8 cellular contexts compared by ENCODE assay signal in the genomic region with DNA sequence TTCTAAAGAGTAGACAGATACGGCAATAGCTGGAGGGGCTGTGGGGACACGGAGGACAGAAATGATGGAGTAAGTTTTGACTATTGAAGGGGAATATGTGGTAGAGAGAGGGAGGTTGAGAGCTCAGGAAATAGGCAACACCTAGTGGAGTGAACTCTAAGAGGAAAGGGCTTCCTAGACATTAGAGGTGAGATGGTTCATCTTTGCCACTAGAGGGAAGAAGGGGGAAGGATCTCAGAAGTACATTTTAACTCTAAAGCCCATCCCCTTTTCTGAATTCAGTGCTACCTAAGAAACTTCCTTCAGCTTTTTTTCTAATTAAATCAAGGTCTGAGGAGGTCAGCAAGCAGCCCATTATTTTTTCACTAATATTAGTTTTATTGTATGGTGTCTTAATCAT.
A peak's percentile ranks its signal among the peaks of the same experiment; 100 is the strongest.
DNase-seq lines count a peak whose midpoint lies in the region; ATAC-seq and TF ChIP-seq lines count a peak whose summit lies in the region.

No MANE protein-coding gene starts in this region.

- H3K4me2 ChIP-seq in Karpas-422 (ENCODE audit: low read depth, low read length, poor library complexity, severe bottlenecking): no peak overlapping the region

- no peak overlapping the region for H3K27ac ChIP-seq in Karpas-422 (ENCODE audit: low read length)

- CTCF ChIA-PET in AG04449 (lab: Yijun Ruan, JAX): no interaction called here

- H3K9ac ChIP-seq in Karpas-422 (ENCODE audit: low read length): no peak overlapping the region

- ATAC-seq in GM18870 (IDR thresholded peaks at IDR 0.05; ENCODE audit: unreplicated experiment) (peak; percentile 82), GM19452 (IDR thresholded peaks at IDR 0.05; ENCODE audit: unreplicated experiment) (no peak)

- H3K27me3 ChIP-seq in Karpas-422 (ENCODE audit: low read length): no peaks in the 10 kb centered on the region

- H2AFZ ChIP-seq in Karpas-422 (ENCODE audit: low read length): no peak overlapping the region

- H3K79me2 ChIP-seq in Karpas-422 (ENCODE audit: low read length): no peaks in the 10 kb centered on the region

- H3K4me3 ChIP-seq in AG04449 (ENCODE audit: low read depth, low read length) (no peak overlapping the region), Karpas-422 (ENCODE audit: low read length) (no peak overlapping the region)

- H3K4me1 ChIP-seq in Karpas-422 (ENCODE audit: low read length): no peaks in the 10 kb centered on the region

- no peaks in the 10 kb centered on the region for H3K9me2 ChIP-seq in Karpas-422 (replicated peaks; ENCODE audit: insufficient read depth, low read length)

- no peaks in the 10 kb centered on the region for H3K9me3 ChIP-seq in Karpas-422 (ENCODE audit: low read length)

- TF ChIP-seq CTCF in AG04449 (IDR thresholded peaks at IDR 0.05; ENCODE audit: insufficient read depth, low read length, missing control alignments): peak; percentile 22

- no peaks in the 10 kb centered on the region for H3K36me3 ChIP-seq in Karpas-422 (ENCODE audit: insufficient read depth, low read length)

- POLR2A ChIA-PET in AG04449 (lab: Yijun Ruan, JAX): no interaction called here

- DNase-seq in AG04449 (ENCODE audit: low read depth, low spot score): no peak
- DNase-seq in Karpas-422: peak; percentile 56
- peak; percentile 28 for DNase-seq in astrocyte of the hippocampus (ENCODE audit: low read depth, low spot score)
- DNase-seq in UCSD-AML1 (lab: John Stamatoyannopoulos, UW; ENCODE audit: unreplicated experiment): no peak
- DNase-seq in amniotic stem cell (lab: John Stamatoyannopoulos, UW): no peak
- DNase-seq in HK-2 (ENCODE audit: unreplicated experiment): no peak

- H4K20me1 ChIP-seq in Karpas-422 (ENCODE audit: insufficient read depth, low read depth, low read length): no peaks in the 10 kb centered on the region

Comparison
In these comparisons a context has a peak if more than half of its experiments do, and no peak if none do; other contexts are left out.
1. DNase-seq: peak in Karpas-422 (single experiment) and astrocyte of the hippocampus (single experiment); none in AG04449 (single experiment), UCSD-AML1 (single experiment), amniotic stem cell (single experiment) and HK-2 (single experiment).